In genomic region chr16:23700509-23700908, GRCh38 we compare ENCODE assay signal across 21 cellular contexts. TPM values are rescaled to one million over a fixed set of nuclear protein-coding genes. Genes with fewer than 3 reads are reported as not detected.
DNase-seq lines count a peak whose midpoint lies in the region; ATAC-seq lines count a peak whose summit lies in the region.
"Had no signal": no experiment of that assay in that cellular context is flagged by ENCODE, and none has a peak within 500 bp of the region (broad histone marks: within the 10 kb centered on the region; RNA-seq: fewer than 3 reads in every experiment).

No MANE protein-coding gene starts in this region.

- H3K4ac ChIP-seq in neuronal stem cell (ENCODE audit: low read length) = no peak overlapping the region

- no peak overlapping the region for H3K4me2 ChIP-seq in neuronal stem cell (ENCODE audit: insufficient read depth, low read length, poor library complexity, severe bottlenecking)

- H3K9ac ChIP-seq in neuronal stem cell (ENCODE audit: low read depth, low read length, poor library complexity) = peak overlapping the region; percentile 24
- H3K9ac ChIP-seq: parathyroid adenoma had no signal

- no peak overlapping the region for H4K91ac ChIP-seq in neuronal stem cell (ENCODE audit: low read depth, low read length, poor library complexity)

- no peaks in the 10 kb centered on the region for H3K36me3 ChIP-seq in neuronal stem cell (replicated peaks in 1 of 2; ENCODE audit: control insufficient read depth in 2 of 2, insufficient read depth in 2 of 2, low read length in 2 of 2)

- no peak overlapping the region for H3K27ac ChIP-seq in neuronal stem cell (replicated peaks; ENCODE audit: low read length)
- H3K27ac ChIP-seq: dorsolateral prefrontal cortex, parathyroid adenoma, RWPE1 had no signal

- no peak overlapping the region for H3K4me3 ChIP-seq in neuronal stem cell (ENCODE audit: low read length in 2 of 2)
- H3K4me3 ChIP-seq: dorsolateral prefrontal cortex had no signal

- H3K4me1 ChIP-seq in neuronal stem cell (ENCODE audit: control insufficient read depth in 2 of 2, insufficient read depth in 1 of 2, low read depth in 1 of 2, low read length in 2 of 2) = peaks cover 0 to 5% of the 10 kb centered on the region in 2 donors
- H3K4me1 ChIP-seq: parathyroid adenoma had no signal

- DNase-seq in DMS153 treated with DMSO at 0.1 percent for 48 hours (lab: John Stamatoyannopoulos, UW; ENCODE audit: unreplicated experiment) (peak; percentile 10), DMS153 (lab: John Stamatoyannopoulos, UW) (no peak), NCI-H2107 (lab: John Stamatoyannopoulos, UW) (peak; percentile 34), ecto neural progenitor cell (ENCODE audit: low spot score) (peak; percentile 56), neuronal stem cell (ENCODE audit: low spot score) (no peak), MV-4-11 (lab: John Stamatoyannopoulos, UW) (no peak)
- no peak for DNase-seq in stimulated activated naive CD4-positive, alpha-beta T cell treated with Interleukin-2 at 50 U/mL for 16 hours (lab: John Stamatoyannopoulos, UW)
- DNase-seq: 8988T; activated CD8-positive, alpha-beta memory T cell treated with anti-CD3 and anti-CD28 coated beads, Interleukin-2, amount 50 U/mL, for 4 hours; activated naive CD4-positive, alpha-beta T cell treated with anti-CD3 and anti-CD28 coated beads, Interleukin-2, amount 10 ng/mL, durations not matched to agents 7 days and 5 days; dorsolateral prefrontal cortex; MM.1S; stimulated activated naive B cell treated with anti-CD40 and anti-IgM and Interleukin-4, amounts not matched to agents 10 μg/mL and 1 μg/mL and 100 μg/mL, for 72 hours; T-helper 17 cell had no signal

- no peak overlapping the region for H2BK120ac ChIP-seq in neuronal stem cell (ENCODE audit: low read depth, low read length)

- H2BK15ac ChIP-seq in neuronal stem cell (ENCODE audit: low read length) = no peak overlapping the region

- H3K18ac ChIP-seq in neuronal stem cell (ENCODE audit: low read length) = peak overlapping the region; percentile 72

- no peak for ATAC-seq in GM21515 (IDR thresholded peaks at IDR 0.05; ENCODE audit: unreplicated experiment)
- ATAC-seq: activated CD4-positive, CD25-positive, alpha-beta regulatory T cell treated with anti-CD3 and anti-CD28 coated beads, Interleukin-2, amount 50 U/mL, for 24 hours; left lobe of liver; stimulated activated naive B cell treated with anti-CD40 and anti-IgM and Interleukin-4, amounts not matched to agents 10 μg/mL and 1 μg/mL and 100 μg/mL, for 72 hours; T-helper 17 cell had no signal

- no peak overlapping the region for H2BK12ac ChIP-seq in neuronal stem cell (ENCODE audit: low read length)

- no peak overlapping the region for H3K23ac ChIP-seq in neuronal stem cell (ENCODE audit: low read depth, low read length, poor library complexity)

- peak overlapping the region; percentile 34 for H2AK5ac ChIP-seq in neuronal stem cell (ENCODE audit: low read depth, low read length)

- no CpG with 5 or more reads among the region's 8 CpGs for WGBS in neuronal stem cell (ENCODE audit: extremely low coverage in 2 of 2, insufficient read length in 2 of 2, insufficient replicate concordance in 1 of 2), 2 donors

- peak overlapping the region; percentile 43 for H2AFZ ChIP-seq in neuronal stem cell (ENCODE audit: low read length)
- H2AFZ ChIP-seq: parathyroid adenoma had no signal

- no peak overlapping the region for H4K8ac ChIP-seq in neuronal stem cell (ENCODE audit: low read depth, low read length)

- no peaks in the 10 kb centered on the region for H3K9me3 ChIP-seq in neuronal stem cell (replicated peaks in 1 of 2; ENCODE audit: control insufficient read depth in 2 of 2, insufficient read depth in 1 of 2, low read depth in 1 of 2, low read length in 2 of 2)

- no peaks in the 10 kb centered on the region for H3K79me1 ChIP-seq in neuronal stem cell (ENCODE audit: low read depth, low read length)

- H3K27me3 ChIP-seq in neuronal stem cell (ENCODE audit: control insufficient read depth in 3 of 3, insufficient read depth in 3 of 3, low read depth in 1 of 3, low read length in 3 of 3) = no peaks in the 10 kb centered on the region

- peak overlapping the region; percentile 93 for H2BK5ac ChIP-seq in neuronal stem cell (ENCODE audit: low read length)

- peak overlapping the region; percentile 66 for H3K14ac ChIP-seq in neuronal stem cell (ENCODE audit: low read length)

RNA-seq across cellular contexts. Expression of gene ERN2, which starts 12.5 kb away (rescaled TPM):
- 1.3 TPM for polyA plus RNA-seq in neuronal stem cell (2013, experiment 1 of 2)
- polyA plus RNA-seq in neuronal stem cell (2013, experiment 2 of 2) = 1.2 TPM
- polyA plus RNA-seq: CD14-positive monocyte, fibroblast of lung had no signal

RNA-seq across cellular contexts. Expression of gene PLK1, which starts 21.8 kb away (rescaled TPM):
- polyA plus RNA-seq in neuronal stem cell (2013, experiment 1 of 2) = 185 TPM
- 183 TPM for polyA plus RNA-seq in neuronal stem cell (2013, experiment 2 of 2)
- polyA plus RNA-seq: CD14-positive monocyte had no signal

RNA-seq across cellular contexts. Expression of gene CHP2, which starts 54.3 kb away (rescaled TPM):
- 0.21 TPM for polyA plus RNA-seq in neuronal stem cell (2013, experiment 1 of 2)
- polyA plus RNA-seq in neuronal stem cell (2013, experiment 2 of 2) = 0.21 TPM
- polyA plus RNA-seq: CD14-positive monocyte, fibroblast of lung had no signal

RNA-seq across cellular contexts. Expression of gene DCTN5, which starts 59.2 kb away (rescaled TPM):
- 28.2 TPM for polyA plus RNA-seq in neuronal stem cell (2013, experiment 1 of 2)
- 30.8 TPM for polyA plus RNA-seq in neuronal stem cell (2013, experiment 2 of 2)

RNA-seq across cellular contexts. Expression of gene PALB2, which starts 59.4 kb away (rescaled TPM):
- polyA plus RNA-seq in neuronal stem cell (2013, experiment 1 of 2) = 17.5 TPM
- polyA plus RNA-seq in neuronal stem cell (2013, experiment 2 of 2) = 19.2 TPM

Comparison
In these comparisons a context has a peak if more than half of its experiments do, and no peak if none do; other contexts are left out.
1. DNase-seq: peak in DMS153 treated with DMSO at 0.1 percent for 48 hours (single experiment), NCI-H2107 (single experiment) and ecto neural progenitor cell (single experiment); none in DMS153 (single experiment), neuronal stem cell (single experiment), stimulated activated naive CD4-positive, alpha-beta T cell treated with Interleukin-2 at 50 U/mL for 16 hours (single experiment) and MV-4-11 (single experiment).